Comparison of ENCODE assay signal across 8 cellular contexts in genomic region chr7:30134523-30135270, GRCh38. TPM values are rescaled to one million over a fixed set of nuclear protein-coding genes. Genes with fewer than 3 reads are reported as not detected.
DNase-seq lines count a peak whose midpoint lies in the region; ATAC-seq, FAIRE-seq and TF ChIP-seq lines count a peak whose summit lies in the region.

MTURN (plus strand) TSS chr7:30134986; CDS start chr7:30135137, 151 bp downstream.

- TF ChIP-seq EP300 in neural cell (conservative IDR thresholded peaks at IDR 0.05; ENCODE audit: poor library complexity, severe bottlenecking), result no peak

- peak; percentile 85 for ATAC-seq in stimulated activated naive CD8-positive, alpha-beta T cell treated with anti-CD3 and anti-CD28 coated beads, Interleukin-15, Interleukin-2, amounts not matched to agents 100 U/mL and 50 U/mL, for 24 hours

- peak within 1 kb of the TSS; percentile 93 for H3K9ac ChIP-seq in neural cell (ENCODE audit: low read length)

- H3K27me3 ChIP-seq in neural cell (ENCODE audit: insufficient read depth, low read depth, low read length), result no peaks in the 10 kb centered on the region

- no peak for TF ChIP-seq RAD21 in neural cell (conservative IDR thresholded peaks at IDR 0.05)

- H3K4me3 ChIP-seq in foreskin fibroblast (ENCODE audit: low read depth in 1 of 2, low read length in 2 of 2) (peak within 1 kb of the TSS; percentile 93 to 96), neural cell (ENCODE audit: low read length) (peak within 1 kb of the TSS; percentile 99)

- no peaks in the 10 kb centered on the region for H3K36me3 ChIP-seq in neural cell (ENCODE audit: insufficient read depth, low read length)

- H3K9me3 ChIP-seq in neural cell (ENCODE audit: low read length), result no peaks in the 10 kb centered on the region

- TF ChIP-seq CTCF in foreskin fibroblast (IDR thresholded peaks at IDR 0.05; ENCODE audit: low read depth, low read length) (no peak), neural cell (IDR thresholded peaks at IDR 0.05; ENCODE audit: poor library complexity, severe bottlenecking) (peak; percentile 9)

- H2AFZ ChIP-seq in neural cell (ENCODE audit: low read depth, low read length), result peak within 1 kb of the TSS; percentile 36

- peak within 1 kb of the TSS; percentile 71 for H3K4me2 ChIP-seq in neural cell (ENCODE audit: low read length)

- DNase-seq in Daoy (ENCODE audit: low read depth) (peak; percentile 91), H54 (ENCODE audit: insufficient read length, low spot score) (peak; percentile 100), LoVo (ENCODE audit: low spot score) (peak; percentile 97), SHP77 treated with DMSO at 0.1 percent for 48 hours (lab: John Stamatoyannopoulos, UW) (peak; percentile 76), foreskin fibroblast (peak; percentile 84 to 95)
- peak; percentile 72 for DNase-seq in activated gamma-delta T cell treated with anti-CD3 and anti-CD28 coated beads, Interleukin-2, amount 50 U/mL, for 16 hours (ENCODE audit: low read depth)
- DNase-seq in stimulated activated naive CD8-positive, alpha-beta T cell treated with anti-CD3 and anti-CD28 coated beads, Interleukin-15, Interleukin-2, amounts not matched to agents 100 U/mL and 50 U/mL, for 24 hours, result peak; percentile 89

- H3K79me2 ChIP-seq in neural cell (replicated peaks; ENCODE audit: insufficient read depth, low read length), result peaks cover 24% of the 10 kb centered on the region

- FAIRE-seq in H54 (lab: Jason Lieb, UNC), result no peak

- H3F3A ChIP-seq in neural cell (ENCODE audit: insufficient read depth, low read length, poor library complexity, severe bottlenecking), result no peaks in the 10 kb centered on the region

- peak; percentile 28; the same call in 1 of the 2 replicates for TF ChIP-seq POLR2A in H54 (IDR thresholded peaks at IDR 0.05; ENCODE audit: low read depth, low read length)

- no peaks in the 10 kb centered on the region for H4K20me1 ChIP-seq in neural cell (ENCODE audit: insufficient read depth)

- no peaks in the 10 kb centered on the region for H3K9me2 ChIP-seq in neural cell (ENCODE audit: insufficient read depth, low read length)

- peak within 1 kb of the TSS; percentile 78 for H3K27ac ChIP-seq in neural cell (ENCODE audit: low read length)

TF ChIP-seq in neural cell, 6 proteins besides CTCF, POLR2A, EP300 and RAD21:
- TF ChIP-seq POLR2AphosphoS5 (IDR thresholded peaks at IDR 0.05) (peak; percentile 66), MXI1 (conservative IDR thresholded peaks at IDR 0.05; ENCODE audit: poor library complexity, severe bottlenecking) (peak; percentile 46), TAF1 (IDR thresholded peaks at IDR 0.05; ENCODE audit: low read depth) (no peak)

RNA-seq across cellular contexts. Expression of gene MTURN, which starts in this region (rescaled TPM):
- total RNA-seq in Daoy (2014; rRNA removed; shearing (Covaris generic)), result 11.8 and 18.4 TPM in 2 replicates
- polyA plus RNA-seq in neural cell, result 70.3 and 75.5 TPM in 2 replicates
- 211 and 242 TPM in 2 replicates for polyA minus RNA-seq in neural cell

Comparison
In these comparisons a context has a peak if more than half of its experiments do, and no peak if none do; other contexts are left out.
1. Peak in every context shown above with its lines: DNase-seq, ATAC-seq, H3K4me3 ChIP-seq and H3K27ac ChIP-seq.